Comparison of ENCODE assay signal across 8 cellular contexts in the genomic region with DNA sequence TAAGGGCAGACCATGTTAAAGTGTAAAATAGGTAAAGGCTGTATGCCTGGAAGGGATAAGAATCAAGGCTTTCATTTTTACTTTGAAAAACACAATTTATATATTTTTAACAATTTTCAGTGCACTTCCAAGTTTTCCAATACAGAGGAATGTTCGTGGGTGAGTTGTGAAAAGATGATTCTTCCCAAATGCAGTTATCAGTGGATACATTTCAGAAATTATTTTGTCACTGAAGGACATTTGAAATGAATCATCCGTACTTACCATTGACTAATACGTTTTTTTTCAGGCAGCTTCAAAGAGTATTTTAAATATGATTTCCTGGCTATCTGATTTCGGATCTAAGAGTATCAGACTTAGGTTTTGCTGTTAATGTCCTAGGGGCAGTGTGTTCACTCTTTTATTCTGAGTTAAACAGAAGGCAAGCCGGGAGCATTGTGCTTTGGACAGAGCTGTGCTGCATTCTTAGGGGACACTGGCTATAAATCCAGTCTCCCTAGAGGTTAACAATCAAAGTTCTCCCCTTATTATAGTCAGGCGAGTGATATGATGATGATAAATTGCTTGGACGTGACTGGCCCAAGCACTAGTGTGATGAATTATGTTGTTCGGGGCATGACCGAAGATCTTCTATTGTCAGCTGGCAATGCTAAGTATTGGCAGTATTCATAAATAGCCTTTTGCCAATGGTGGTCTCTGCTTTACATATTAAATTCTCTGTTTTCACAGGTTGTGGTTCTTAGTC. TPM values are rescaled to one million over a fixed set of nuclear protein-coding genes. Genes with fewer than 3 reads are reported as not detected.
DNase-seq lines count a peak whose midpoint lies in the region; ATAC-seq and TF ChIP-seq lines count a peak whose summit lies in the region.

No MANE protein-coding gene starts in this region.

- no peak for DNase-seq in activated T-cell treated with anti-CD3 and anti-CD28 coated beads, Interleukin-2, amount 50 U/mL, for 4 hours
- no peak for DNase-seq in activated T-cell treated with anti-CD3 and anti-CD28 coated beads for 4 hours
- DNase-seq in activated CD4-positive, alpha-beta memory T cell treated with anti-CD3 and anti-CD28 coated beads for 36 hours, result no peak
- DNase-seq in glomerular visceral epithelial cell (ENCODE audit: extremely low spot score), result peak; percentile 1
- no peak for DNase-seq in type B pancreatic cell (ENCODE audit: extremely low spot score, unreplicated experiment)
- no peak for DNase-seq in effector CD8-positive, alpha-beta T cell (lab: John Stamatoyannopoulos, UW)
- DNase-seq in glutamatergic neuron, result no peak
- no peak for DNase-seq in NCI-H2171 treated with DMSO at 0.1 percent for 48 hours (lab: John Stamatoyannopoulos, UW)

- H3K9me3 Mint-ChIP-seq in activated T-cell treated with anti-CD3 and anti-CD28 coated beads, Interleukin-2, amount 50 U/mL, for 4 hours, result no peaks in the 10 kb centered on the region
- H3K9me3 Mint-ChIP-seq in activated CD4-positive, alpha-beta memory T cell treated with anti-CD3 and anti-CD28 coated beads for 36 hours, result no peaks in the 10 kb centered on the region
- H3K9me3 Mint-ChIP-seq in type B pancreatic cell (no peaks in the 10 kb centered on the region), glutamatergic neuron (ENCODE audit: unreplicated experiment) (no peaks in the 10 kb centered on the region)

- POLR2A ChIA-PET in activated CD4-positive, alpha-beta memory T cell treated with anti-CD3 and anti-CD28 coated beads for 36 hours (lab: Charles Lee), result no interaction called here

- TF ChIP-seq CTCF in type B pancreatic cell (conservative IDR thresholded peaks at IDR 0.05), result no peak
- TF ChIP-seq CTCF in glutamatergic neuron (IDR thresholded peaks at IDR 0.05; ENCODE audit: partially characterized antibody, unreplicated experiment), result no peak

- no peak for ATAC-seq in activated T-cell treated with anti-CD3 and anti-CD28 coated beads, Interleukin-2, amount 50 U/mL, for 4 hours

- H3K4me1 Mint-ChIP-seq in activated T-cell treated with anti-CD3 and anti-CD28 coated beads, Interleukin-2, amount 50 U/mL, for 4 hours (ENCODE audit: low read depth), result peaks cover 51% of the 10 kb centered on the region
- peaks cover 43% of the 10 kb centered on the region for H3K4me1 Mint-ChIP-seq in activated CD4-positive, alpha-beta memory T cell treated with anti-CD3 and anti-CD28 coated beads for 36 hours (ENCODE audit: low read depth)
- peaks cover 28% of the 10 kb centered on the region for H3K4me1 Mint-ChIP-seq in type B pancreatic cell (ENCODE audit: unreplicated experiment)
- peaks cover 6% of the 10 kb centered on the region for H3K4me1 Mint-ChIP-seq in glutamatergic neuron (ENCODE audit: low read depth, unreplicated experiment)

- H3K27ac Mint-ChIP-seq in activated CD4-positive, alpha-beta memory T cell treated with anti-CD3 and anti-CD28 coated beads for 36 hours, result peak overlapping the region; percentile 78
- H3K27ac Mint-ChIP-seq in type B pancreatic cell (peak overlapping the region; percentile 90), glutamatergic neuron (ENCODE audit: unreplicated experiment) (no peak overlapping the region)

- H3K4me3 Mint-ChIP-seq in activated T-cell treated with anti-CD3 and anti-CD28 coated beads, Interleukin-2, amount 50 U/mL, for 4 hours, result peak overlapping the region; percentile 52
- H3K4me3 Mint-ChIP-seq in activated CD4-positive, alpha-beta memory T cell treated with anti-CD3 and anti-CD28 coated beads for 36 hours, result peak overlapping the region; percentile 59
- H3K4me3 Mint-ChIP-seq in type B pancreatic cell (peak overlapping the region; percentile 69), glutamatergic neuron (ENCODE audit: unreplicated experiment) (no peak overlapping the region)

- H3K36me3 Mint-ChIP-seq in activated T-cell treated with anti-CD3 and anti-CD28 coated beads, Interleukin-2, amount 50 U/mL, for 4 hours (ENCODE audit: insufficient read depth), result peaks cover 27% of the 10 kb centered on the region
- peaks cover 49% of the 10 kb centered on the region for H3K36me3 Mint-ChIP-seq in activated CD4-positive, alpha-beta memory T cell treated with anti-CD3 and anti-CD28 coated beads for 36 hours
- H3K36me3 Mint-ChIP-seq in type B pancreatic cell (no peaks in the 10 kb centered on the region), glutamatergic neuron (ENCODE audit: unreplicated experiment) (no peaks in the 10 kb centered on the region)

- no peaks in the 10 kb centered on the region for H3K27me3 Mint-ChIP-seq in activated T-cell treated with anti-CD3 and anti-CD28 coated beads, Interleukin-2, amount 50 U/mL, for 4 hours (ENCODE audit: low read depth)
- H3K27me3 Mint-ChIP-seq in activated CD4-positive, alpha-beta memory T cell treated with anti-CD3 and anti-CD28 coated beads for 36 hours, result no peaks in the 10 kb centered on the region
- H3K27me3 Mint-ChIP-seq in type B pancreatic cell (peaks cover 5% of the 10 kb centered on the region), glutamatergic neuron (ENCODE audit: unreplicated experiment) (no peaks in the 10 kb centered on the region)

- intact Hi-C loops in activated CD4-positive, alpha-beta memory T cell treated with anti-CD3 and anti-CD28 coated beads for 36 hours (cut with micrococcal nuclease), result no loop called here

- CTCF ChIA-PET in activated CD4-positive, alpha-beta memory T cell treated with anti-CD3 and anti-CD28 coated beads for 36 hours (lab: Charles Lee), result interaction anchor here (0.9 to 1.0 kb wide), 2 partner anchors 104 to 539 kb away, joined by 3 to 4 read pairs; no protein-coding TSS in a partner anchor

RNA-seq across cellular contexts. Expression of a gene that starts 4.5 kb away (rescaled TPM):
- total RNA-seq in activated T-cell treated with anti-CD3 and anti-CD28 coated beads, Interleukin-2, amount 50 U/mL, for 4 hours, result 10 to 100 TPM; 17.8 to 18.7 (median 18.5) TPM
- 10 to 100 TPM; 25.1 to 27.2 TPM for total RNA-seq in activated CD4-positive, alpha-beta memory T cell treated with anti-CD3 and anti-CD28 coated beads for 36 hours
- total RNA-seq in type B pancreatic cell (ENCODE audit: low replicate concordance) (7.7 and 7.9 TPM in 2 replicates), glutamatergic neuron (ENCODE audit: unreplicated experiment) (1.3 TPM)
